In genomic region chrX:154597221-154597620, GRCh38 we compare ENCODE assay signal across 22 cellular contexts. TPM values are rescaled to one million over a fixed set of nuclear protein-coding genes. Genes with fewer than 3 reads are reported as not detected.
"Had no signal": no experiment of that assay in that cellular context is flagged by ENCODE, and none has a peak within 500 bp of the region (broad histone marks: within the 10 kb centered on the region; RNA-seq: fewer than 3 reads in every experiment).

No MANE protein-coding gene starts in this region.

- H3K9me3 Mint-ChIP-seq: activated naive CD4-positive, alpha-beta T cell treated with anti-CD3 and anti-CD28 coated beads for 36 hours; stimulated activated naive CD8-positive, alpha-beta T cell treated with anti-CD3 and anti-CD28 coated beads, Interleukin-15, Interleukin-2, amounts not matched to agents 100 ng/mL and 50 ng/mL, for 24 hours had no signal

- H3K4me1 Mint-ChIP-seq: nephron progenitor cell had no signal

- H3K27ac ChIP-seq: parathyroid adenoma, skin epidermis, thyroid gland, upper lobe of right lung had no signal

- FAIRE-seq: kidney had no signal

- H3K9me3 ChIP-seq: body of pancreas, thyroid gland, upper lobe of right lung had no signal

- DNase-seq: activated CD4-positive, alpha-beta memory T cell treated with anti-CD3 and anti-CD28 coated beads for 36 hours; activated CD4-positive, alpha-beta T cell treated with anti-CD3 and anti-CD28 coated beads for 48 hours; activated effector memory CD4-positive, alpha-beta T cell treated with Interleukin-2 at 50 U/mL for 16 hours; activated naive CD4-positive, alpha-beta T cell treated with anti-CD3 and anti-CD28 coated beads for 36 hours; activated T-cell treated with anti-CD3 and anti-CD28 coated beads, Interleukin-2, amount 50 U/mL, for 72 hours; caudate nucleus; kidney; midbrain; nephron progenitor cell; stimulated activated CD4-positive, alpha-beta T cell treated with anti-CD3 and anti-CD28 coated beads, Interleukin-1b, Interleukin-23, amount 100 ng/mL, for 48 hours; substantia nigra; T-helper 2 cell; upper lobe of right lung had no signal

- H3K79me2 ChIP-seq: parathyroid adenoma had no signal

- H3K27ac Mint-ChIP-seq: activated CD4-positive, alpha-beta memory T cell treated with anti-CD3 and anti-CD28 coated beads for 36 hours; activated naive CD4-positive, alpha-beta T cell treated with anti-CD3 and anti-CD28 coated beads for 36 hours; activated T-cell treated with anti-CD3 and anti-CD28 coated beads, Interleukin-2, amount 50 U/mL, for 72 hours; nephron progenitor cell; stimulated activated naive CD8-positive, alpha-beta T cell treated with anti-CD3 and anti-CD28 coated beads, Interleukin-15, Interleukin-2, amounts not matched to agents 100 ng/mL and 50 ng/mL, for 24 hours had no signal

- H3K4me3 ChIP-seq: body of pancreas, lung, skin epidermis, thyroid gland, upper lobe of right lung had no signal

- H3K9ac ChIP-seq: parathyroid adenoma had no signal

- H3K27me3 Mint-ChIP-seq: stimulated activated naive CD8-positive, alpha-beta T cell treated with anti-CD3 and anti-CD28 coated beads, Interleukin-15, Interleukin-2, amounts not matched to agents 100 ng/mL and 50 ng/mL, for 24 hours had no signal

- ATAC-seq: activated T-cell treated with anti-CD3 and anti-CD28 coated beads, Interleukin-2, amount 50 U/mL, for 72 hours had no signal

- H3K4me1 ChIP-seq: body of pancreas, parathyroid adenoma, thyroid gland, upper lobe of right lung had no signal

- H3K27me3 ChIP-seq: body of pancreas, thyroid gland, upper lobe of right lung had no signal

- H2AFZ ChIP-seq: parathyroid adenoma had no signal

- H3K36me3 Mint-ChIP-seq: activated CD4-positive, alpha-beta memory T cell treated with anti-CD3 and anti-CD28 coated beads for 36 hours had no signal

- H3K4me3 Mint-ChIP-seq: activated CD4-positive, alpha-beta memory T cell treated with anti-CD3 and anti-CD28 coated beads for 36 hours; activated naive CD4-positive, alpha-beta T cell treated with anti-CD3 and anti-CD28 coated beads for 36 hours; activated T-cell treated with anti-CD3 and anti-CD28 coated beads, Interleukin-2, amount 50 U/mL, for 72 hours; nephron progenitor cell; stimulated activated naive CD8-positive, alpha-beta T cell treated with anti-CD3 and anti-CD28 coated beads, Interleukin-15, Interleukin-2, amounts not matched to agents 100 ng/mL and 50 ng/mL, for 24 hours had no signal

- H3K36me3 ChIP-seq: thyroid gland, upper lobe of right lung had no signal

RNA-seq across cellular contexts. Expression of gene CTAG1A, which starts 12.3 kb away (rescaled TPM):
- total RNA-seq: activated CD4-positive, alpha-beta memory T cell treated with anti-CD3 and anti-CD28 coated beads for 36 hours; activated naive CD4-positive, alpha-beta T cell treated with anti-CD3 and anti-CD28 coated beads for 36 hours; activated T-cell treated with anti-CD3 and anti-CD28 coated beads, Interleukin-2, amount 50 U/mL, for 72 hours; body of pancreas; dermis microvascular lymphatic vessel endothelial cell; epithelial cell of proximal tubule; fibroblast of lung; kidney; lung; thyroid gland; upper lobe of right lung had no signal
- polyA plus RNA-seq: fibroblast of lung, lung had no signal

RNA-seq across cellular contexts. Expression of gene CTAG1B, which starts 21.9 kb away (rescaled TPM):
- total RNA-seq: activated CD4-positive, alpha-beta memory T cell treated with anti-CD3 and anti-CD28 coated beads for 36 hours; activated naive CD4-positive, alpha-beta T cell treated with anti-CD3 and anti-CD28 coated beads for 36 hours; activated T-cell treated with anti-CD3 and anti-CD28 coated beads, Interleukin-2, amount 50 U/mL, for 72 hours; body of pancreas; dermis microvascular lymphatic vessel endothelial cell; epithelial cell of proximal tubule; fibroblast of lung; kidney; lung; thyroid gland; upper lobe of right lung had no signal
- polyA plus RNA-seq: fibroblast of lung, lung had no signal

RNA-seq across cellular contexts. Expression of gene CTAG2, which starts 56.2 kb away (rescaled TPM):
- total RNA-seq: activated CD4-positive, alpha-beta memory T cell treated with anti-CD3 and anti-CD28 coated beads for 36 hours; activated naive CD4-positive, alpha-beta T cell treated with anti-CD3 and anti-CD28 coated beads for 36 hours; activated T-cell treated with anti-CD3 and anti-CD28 coated beads, Interleukin-2, amount 50 U/mL, for 72 hours; body of pancreas; dermis microvascular lymphatic vessel endothelial cell; epithelial cell of proximal tubule; fibroblast of lung; lung; thyroid gland; upper lobe of right lung had no signal
- polyA plus RNA-seq: fibroblast of lung had no signal
